8 cellular contexts compared by ENCODE assay signal in genomic region chr18:55321268-55322175, GRCh38.
A peak's percentile ranks its signal among the peaks of the same experiment; 100 is the strongest.
DNase-seq lines count a peak whose midpoint lies in the region; ATAC-seq and TF ChIP-seq lines count a peak whose summit lies in the region.

No MANE protein-coding gene starts in this region.

- intact Hi-C loops in breast epithelium (cut with DNase I; ENCODE audit: low total_unique reads): no loop called here

- no peak for TF ChIP-seq CTCF in HL-60 (IDR thresholded peaks at IDR 0.05; ENCODE audit: insufficient read depth, low read length)
- no peak for TF ChIP-seq CTCF in breast epithelium (IDR thresholded peaks at IDR 0.05)

- H3K9me3 ChIP-seq in breast epithelium: no peaks in the 10 kb centered on the region

- H3K27ac ChIP-seq in HL-60 (replicated peaks) (no peak overlapping the region), breast epithelium (peak overlapping the region; percentile 92 to 95)

- no peak for TF ChIP-seq POLR2A in breast epithelium (IDR thresholded peaks at IDR 0.05)

- H3K4me1 ChIP-seq in breast epithelium: no peaks in the 10 kb centered on the region

- H3K4me3 ChIP-seq in HL-60 (replicated peaks; ENCODE audit: insufficient read depth, low read length) (peak overlapping the region; percentile 19; the same call in 1 of the 2 replicates), breast epithelium (peak overlapping the region; percentile 57 to 76 (median 60)), skeletal muscle cell (ENCODE audit: low read depth, low read length) (peak overlapping the region; percentile 60)

- peaks cover 34% of the 10 kb centered on the region for H3K27me3 ChIP-seq in HL-60 (ENCODE audit: insufficient read depth, poor library complexity, severe bottlenecking)
- H3K27me3 ChIP-seq in breast epithelium: no peaks in the 10 kb centered on the region

- ATAC-seq in GM21367 (IDR thresholded peaks at IDR 0.05; ENCODE audit: unreplicated experiment): peak; percentile 61

- DNase-seq in EL: peak; percentile 93
- DNase-seq in HL-60 (ENCODE audit: low read depth in 1 of 2, low spot score in 1 of 2): peak in 1 of 2 experiments; percentile 58
- peak; percentile 61 to 66 for DNase-seq in breast epithelium (ENCODE audit: low spot score in 2 of 2)
- peak; percentile 70 for DNase-seq in iPS-NIHi7 (ENCODE audit: extremely low spot score)
- DNase-seq in skeletal muscle cell (ENCODE audit: low read depth): peak; percentile 82
- no peak for DNase-seq in GM19240 (ENCODE audit: insufficient read length, low spot score)

- peaks cover 4% of the 10 kb centered on the region for H3K36me3 ChIP-seq in breast epithelium

TF ChIP-seq in PFSK-1, 5 proteins besides CTCF, POLR2A, EP300 and RAD21:
- peak; percentile 14 for TF ChIP-seq FOXP2 (optimal IDR thresholded peaks at IDR 0.05; ENCODE audit: borderline replicate concordance, extremely low read depth, extremely low read length, insufficient read depth)
- TF ChIP-seq REST (IDR thresholded peaks at IDR 0.05; ENCODE audit: insufficient read depth in 1 of 2, low read depth in 2 of 2, low read length in 2 of 2): no peak
- TF ChIP-seq POLR2AphosphoS5 (IDR thresholded peaks at IDR 0.05; ENCODE audit: low read depth, low read length): no peak
- TF ChIP-seq TAF1 (IDR thresholded peaks at IDR 0.05; ENCODE audit: borderline replicate concordance, insufficient read depth, low read length): peak; percentile 63; the same call in 1 of the 2 replicates
- peak; percentile 33; the same call in 1 of the 2 replicates for TF ChIP-seq SIN3A (IDR thresholded peaks at IDR 0.05; ENCODE audit: borderline replicate concordance, insufficient read depth, low read length)
